Comparison of ENCODE assay signal across 32 cellular contexts in genomic region chr17:50612281-50612680, GRCh38. TPM values are rescaled to one million over a fixed set of nuclear protein-coding genes. Genes with fewer than 3 reads are reported as not detected.
"Had no signal": no experiment of that assay in that cellular context is flagged by ENCODE, and none has a peak within 500 bp of the region (broad histone marks: within the 10 kb centered on the region; RNA-seq: fewer than 3 reads in every experiment).

No MANE protein-coding gene starts in this region.

- H3K27me3 ChIP-seq: body of pancreas, breast epithelium had no signal

- H3K9me3 ChIP-seq: body of pancreas, breast epithelium had no signal

- H3K4me3 ChIP-seq: body of pancreas, breast epithelium had no signal

- H3K4me1 ChIP-seq: body of pancreas, breast epithelium had no signal

- H3K4me3 Mint-ChIP-seq: activated B cell treated with CpG ODN at 0.5 μM for 24 hours; activated CD4-positive, alpha-beta memory T cell treated with anti-CD3 and anti-CD28 coated beads, Interleukin-2, amount 10 ng/mL, durations not matched to agents 7 days and 5 days; activated CD4-positive, alpha-beta T cell treated with anti-CD3 and anti-CD28 coated beads, Interleukin-2, amount 10 ng/mL, durations not matched to agents 7 days and 5 days; activated CD8-positive, alpha-beta memory T cell treated with anti-CD3 and anti-CD28 coated beads, Interleukin-2, amount 10 ng/mL, durations not matched to agents 7 days and 5 days; activated CD8-positive, alpha-beta T cell treated with anti-CD3 and anti-CD28 coated beads, Interleukin-2, amount 10 ng/mL, durations not matched to agents 7 days and 5 days; activated naive CD4-positive, alpha-beta T cell treated with anti-CD3 and anti-CD28 coated beads, Interleukin-2, amount 10 ng/mL, durations not matched to agents 7 days and 5 days; activated naive CD4-positive, alpha-beta T cell treated with anti-CD3 and anti-CD28 coated beads, Interleukin-2, amount 50 U/mL, for 24 hours; activated naive CD8-positive, alpha-beta T cell; activated naive CD8-positive, alpha-beta T cell treated with anti-CD3 and anti-CD28 coated beads, Interleukin-2, amount 10 ng/mL, durations not matched to agents 7 days and 5 days; activated naive CD8-positive, alpha-beta T cell treated with anti-CD3 and anti-CD28 coated beads, Interleukin-2, amount 50 U/mL, for 24 hours; activated T-cell treated with anti-CD3 and anti-CD28 coated beads, Interleukin-2, amount 50 U/mL, for 24 hours; T-cell; T-helper 17 cell had no signal

- H3K9me3 Mint-ChIP-seq: activated B cell treated with CpG ODN at 0.5 μM for 24 hours; activated CD4-positive, alpha-beta memory T cell treated with anti-CD3 and anti-CD28 coated beads, Interleukin-2, amount 10 ng/mL, durations not matched to agents 7 days and 5 days; activated CD4-positive, alpha-beta T cell treated with anti-CD3 and anti-CD28 coated beads, Interleukin-2, amount 10 ng/mL, durations not matched to agents 7 days and 5 days; activated naive CD4-positive, alpha-beta T cell treated with anti-CD3 and anti-CD28 coated beads, Interleukin-2, amount 10 ng/mL, durations not matched to agents 7 days and 5 days; activated naive CD4-positive, alpha-beta T cell treated with anti-CD3 and anti-CD28 coated beads, Interleukin-2, amount 50 U/mL, for 24 hours; activated naive CD8-positive, alpha-beta T cell treated with anti-CD3 and anti-CD28 coated beads, Interleukin-2, amount 10 ng/mL, durations not matched to agents 7 days and 5 days; activated naive CD8-positive, alpha-beta T cell treated with anti-CD3 and anti-CD28 coated beads, Interleukin-2, amount 50 U/mL, for 24 hours; activated T-cell treated with anti-CD3 and anti-CD28 coated beads, Interleukin-2, amount 50 U/mL, for 24 hours; activated T-helper 2 cell treated with anti-CD3 and anti-CD28 coated beads, Interferon-gamma antibody, Interleukin-2, Interleukin-4, amounts not matched to agents 10 μg/mL and 5 μg/mL and 100 μg/mL, durations not matched to agents 14 hours and 24 hours and 36 hours; T-cell had no signal

- ATAC-seq: activated CD8-positive, alpha-beta memory T cell treated with anti-CD3 and anti-CD28 coated beads, Interleukin-2, amount 10 ng/mL, durations not matched to agents 7 days and 5 days; activated CD8-positive, alpha-beta T cell treated with anti-CD3 and anti-CD28 coated beads, Interleukin-2, amount 10 ng/mL, durations not matched to agents 7 days and 5 days; activated naive CD8-positive, alpha-beta T cell treated with anti-CD3 and anti-CD28 coated beads, Interleukin-2, amount 50 U/mL, for 24 hours; body of pancreas; T-cell; T-helper 17 cell had no signal

- FAIRE-seq: astrocyte had no signal

- H3K27me3 Mint-ChIP-seq: activated naive CD8-positive, alpha-beta T cell had no signal

- H3K36me3 Mint-ChIP-seq: activated CD8-positive, alpha-beta memory T cell treated with anti-CD3 and anti-CD28 coated beads, Interleukin-2, amount 10 ng/mL, durations not matched to agents 7 days and 5 days; activated naive CD4-positive, alpha-beta T cell treated with anti-CD3 and anti-CD28 coated beads, Interleukin-2, amount 10 ng/mL, durations not matched to agents 7 days and 5 days; activated naive CD4-positive, alpha-beta T cell treated with anti-CD3 and anti-CD28 coated beads, Interleukin-2, amount 50 U/mL, for 24 hours; activated naive CD8-positive, alpha-beta T cell; activated naive CD8-positive, alpha-beta T cell treated with anti-CD3 and anti-CD28 coated beads, Interleukin-2, amount 10 ng/mL, durations not matched to agents 7 days and 5 days; T-cell had no signal

- H3K27ac ChIP-seq: body of pancreas, brain microvascular endothelial cell, breast epithelium had no signal

- H3K36me3 ChIP-seq: brain microvascular endothelial cell, breast epithelium had no signal

- DNase-seq: activated B cell treated with CpG ODN at 0.5 μM for 24 hours; activated CD4-positive, alpha-beta memory T cell treated with anti-CD3 and anti-CD28 coated beads, Interleukin-2, amount 10 ng/mL, durations not matched to agents 7 days and 5 days; activated CD4-positive, alpha-beta T cell treated with anti-CD3 and anti-CD28 coated beads for 48 hours; activated CD4-positive, alpha-beta T cell treated with anti-CD3 and anti-CD28 coated beads, Interleukin-2, amount 10 ng/mL, durations not matched to agents 7 days and 5 days; activated CD4-positive, alpha-beta T cell treated with anti-CD3 and anti-CD28 coated beads, Interleukin-2, amount 50 U/mL, for 48 hours; activated CD4-positive, CD25-positive, alpha-beta regulatory T cell treated with anti-CD3 and anti-CD28 coated beads, Interleukin-2, amount 50 U/mL, for 72 hours; activated CD8-positive, alpha-beta memory T cell treated with anti-CD3 and anti-CD28 coated beads for 24 hours; activated CD8-positive, alpha-beta memory T cell treated with anti-CD3 and anti-CD28 coated beads, Interleukin-2, amount 10 ng/mL, durations not matched to agents 7 days and 5 days; activated CD8-positive, alpha-beta memory T cell treated with anti-CD3 and anti-CD28 coated beads, Interleukin-2, amount 50 U/mL, for 48 hours; activated CD8-positive, alpha-beta T cell treated with anti-CD3 and anti-CD28 coated beads, Interleukin-2, amount 10 ng/mL, durations not matched to agents 7 days and 5 days; activated effector memory CD4-positive, alpha-beta T cell treated with Interleukin-2 at 50 U/mL for 16 hours; activated gamma-delta T cell; activated naive CD4-positive, alpha-beta T cell treated with anti-CD3 and anti-CD28 coated beads, Interleukin-2, amount 10 ng/mL, durations not matched to agents 7 days and 5 days; activated naive CD4-positive, alpha-beta T cell treated with Interleukin-2 at 50 U/mL for 16 hours; activated naive CD8-positive, alpha-beta T cell treated with anti-CD3 and anti-CD28 coated beads, Interleukin-2, amount 10 ng/mL, durations not matched to agents 7 days and 5 days; activated naive CD8-positive, alpha-beta T cell treated with anti-CD3 and anti-CD28 coated beads, Interleukin-2, amount 50 U/mL, for 24 hours; activated T-cell treated with anti-CD3 and anti-CD28 coated beads, Interleukin-2, amount 50 U/mL, for 24 hours; activated T-cell treated with anti-CD3 and anti-CD28 coated beads, Interleukin-2, amount 50 U/mL, for 48 hours; aorta; body of pancreas; brain microvascular endothelial cell; central memory CD4-positive, alpha-beta T cell; T-cell; T-helper 17 cell; T1000 had no signal

- H3K27ac Mint-ChIP-seq: activated B cell treated with CpG ODN at 0.5 μM for 24 hours; activated CD4-positive, alpha-beta memory T cell treated with anti-CD3 and anti-CD28 coated beads, Interleukin-2, amount 10 ng/mL, durations not matched to agents 7 days and 5 days; activated CD4-positive, alpha-beta T cell treated with anti-CD3 and anti-CD28 coated beads, Interleukin-2, amount 10 ng/mL, durations not matched to agents 7 days and 5 days; activated CD8-positive, alpha-beta memory T cell treated with anti-CD3 and anti-CD28 coated beads, Interleukin-2, amount 10 ng/mL, durations not matched to agents 7 days and 5 days; activated naive CD4-positive, alpha-beta T cell treated with anti-CD3 and anti-CD28 coated beads, Interleukin-2, amount 10 ng/mL, durations not matched to agents 7 days and 5 days; activated naive CD4-positive, alpha-beta T cell treated with anti-CD3 and anti-CD28 coated beads, Interleukin-2, amount 50 U/mL, for 24 hours; activated naive CD8-positive, alpha-beta T cell; activated naive CD8-positive, alpha-beta T cell treated with anti-CD3 and anti-CD28 coated beads, Interleukin-2, amount 10 ng/mL, durations not matched to agents 7 days and 5 days; activated naive CD8-positive, alpha-beta T cell treated with anti-CD3 and anti-CD28 coated beads, Interleukin-2, amount 50 U/mL, for 24 hours; activated T-cell treated with anti-CD3 and anti-CD28 coated beads, Interleukin-2, amount 50 U/mL, for 24 hours; activated T-helper 2 cell treated with anti-CD3 and anti-CD28 coated beads, Interferon-gamma antibody, Interleukin-2, Interleukin-4, amounts not matched to agents 10 μg/mL and 5 μg/mL and 100 μg/mL, durations not matched to agents 14 hours and 24 hours and 36 hours; T-cell; T-helper 17 cell had no signal

RNA-seq across cellular contexts. Expression of gene ABCC3, which starts 22.4 kb away (rescaled TPM):
- total RNA-seq: activated CD4-positive, alpha-beta T cell treated with anti-CD3 and anti-CD28 coated beads, Interleukin-2, amount 10 ng/mL, durations not matched to agents 7 days and 5 days; activated CD8-positive, alpha-beta memory T cell treated with anti-CD3 and anti-CD28 coated beads, Interleukin-2, amount 10 ng/mL, durations not matched to agents 7 days and 5 days; activated CD8-positive, alpha-beta T cell treated with anti-CD3 and anti-CD28 coated beads, Interleukin-2, amount 10 ng/mL, durations not matched to agents 7 days and 5 days; activated T-helper 2 cell treated with anti-CD3 and anti-CD28 coated beads, Interferon-gamma antibody, Interleukin-2, Interleukin-4, amounts not matched to agents 10 μg/mL and 5 μg/mL and 100 μg/mL, durations not matched to agents 14 hours and 24 hours and 36 hours; T-helper 1 cell treated with Interleukin-12 subunit alpha and Interleukin-12 subunit beta and Interleukin-4 antibody, amounts not matched to agents 30 ng/mL and 1 ng/mL, for 36 hours; T-helper 2 cell treated with Interferon-gamma antibody and Interleukin-4, amounts not matched to agents 100 ng/mL and 5 ng/mL, for 36 hours had no signal

RNA-seq across cellular contexts. Expression of gene CACNA1G, which starts 51.8 kb away (rescaled TPM):
- total RNA-seq: activated CD4-positive, alpha-beta memory T cell treated with anti-CD3 and anti-CD28 coated beads, Interleukin-2, amount 10 ng/mL, durations not matched to agents 7 days and 5 days; activated CD4-positive, alpha-beta T cell treated with anti-CD3 and anti-CD28 coated beads, Interleukin-2, amount 10 ng/mL, durations not matched to agents 7 days and 5 days; activated CD8-positive, alpha-beta memory T cell treated with anti-CD3 and anti-CD28 coated beads, Interleukin-2, amount 10 ng/mL, durations not matched to agents 7 days and 5 days; activated CD8-positive, alpha-beta T cell treated with anti-CD3 and anti-CD28 coated beads, Interleukin-2, amount 10 ng/mL, durations not matched to agents 7 days and 5 days; activated T-helper 2 cell treated with anti-CD3 and anti-CD28 coated beads, Interferon-gamma antibody, Interleukin-2, Interleukin-4, amounts not matched to agents 10 μg/mL and 5 μg/mL and 100 μg/mL, durations not matched to agents 14 hours and 24 hours and 36 hours; T-cell; T-helper 1 cell treated with Interleukin-12 subunit alpha and Interleukin-12 subunit beta and Interleukin-4 antibody, amounts not matched to agents 30 ng/mL and 1 ng/mL, for 36 hours; T-helper 2 cell treated with Interferon-gamma antibody and Interleukin-4, amounts not matched to agents 100 ng/mL and 5 ng/mL, for 36 hours had no signal
- polyA plus RNA-seq: aorta had no signal
